Comparison of ENCODE assay signal across 37 cellular contexts in the genomic region with DNA sequence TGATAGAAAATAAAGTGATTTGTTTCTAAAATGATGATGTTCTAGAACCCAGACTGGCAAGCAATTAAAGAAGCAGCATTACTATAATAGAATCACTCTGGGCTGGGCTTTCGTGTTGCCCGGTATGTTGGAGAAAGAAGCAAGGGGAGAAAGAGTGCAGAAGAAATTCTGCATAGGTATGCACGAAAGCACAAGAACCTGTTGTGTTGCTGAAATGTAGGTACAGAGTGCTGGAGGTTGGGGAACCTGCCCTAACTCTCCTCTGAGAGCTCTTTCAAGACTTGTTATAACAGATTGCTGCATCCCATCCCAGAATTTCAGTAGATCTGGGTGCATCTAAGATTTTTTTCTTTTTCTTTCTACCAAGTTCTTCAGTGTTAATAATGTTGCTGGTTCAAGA.
"Had no signal": no experiment of that assay in that cellular context is flagged by ENCODE, and none has a peak within 500 bp of the region (broad histone marks: within the 10 kb centered on the region; RNA-seq: fewer than 3 reads in every experiment).

No MANE protein-coding gene starts in this region.

- ATAC-seq: activated CD4-positive, alpha-beta T cell treated with anti-CD3 and anti-CD28 coated beads for 36 hours; activated CD4-positive, CD25-positive, alpha-beta regulatory T cell treated with anti-CD3 and anti-CD28 coated beads, Interleukin-2, amount 50 U/mL, for 24 hours; activated CD8-positive, alpha-beta memory T cell treated with anti-CD3 and anti-CD28 coated beads, Interleukin-2, amount 10 ng/mL, durations not matched to agents 7 days and 5 days; activated CD8-positive, alpha-beta T cell treated with anti-CD3 and anti-CD28 coated beads, Interleukin-2, amount 10 ng/mL, durations not matched to agents 7 days and 5 days; activated naive CD8-positive, alpha-beta T cell treated with anti-CD3 and anti-CD28 coated beads, Interleukin-2, amount 50 U/mL, for 24 hours had no signal

- H3K4me1 ChIP-seq: ascending aorta had no signal

- H3K4me1 Mint-ChIP-seq: activated CD4-positive, alpha-beta memory T cell treated with anti-CD3 and anti-CD28 coated beads, Interleukin-2, amount 10 ng/mL, durations not matched to agents 7 days and 5 days; activated CD4-positive, alpha-beta T cell treated with anti-CD3 and anti-CD28 coated beads for 36 hours; activated CD8-positive, alpha-beta memory T cell treated with anti-CD3 and anti-CD28 coated beads, Interleukin-2, amount 10 ng/mL, durations not matched to agents 7 days and 5 days; activated naive CD4-positive, alpha-beta T cell treated with anti-CD3 and anti-CD28 coated beads, Interleukin-2, amount 10 ng/mL, durations not matched to agents 7 days and 5 days; activated naive CD4-positive, alpha-beta T cell treated with anti-CD3 and anti-CD28 coated beads, Interleukin-2, amount 50 U/mL, for 24 hours; activated naive CD8-positive, alpha-beta T cell treated with anti-CD3 and anti-CD28 coated beads, Interleukin-2, amount 10 ng/mL, durations not matched to agents 7 days and 5 days; activated naive CD8-positive, alpha-beta T cell treated with anti-CD3 and anti-CD28 coated beads, Interleukin-2, amount 50 U/mL, for 24 hours; brain; central memory CD8-positive, alpha-beta T cell had no signal

- H3K27me3 Mint-ChIP-seq: activated CD4-positive, alpha-beta memory T cell treated with anti-CD3 and anti-CD28 coated beads, Interleukin-2, amount 10 ng/mL, durations not matched to agents 7 days and 5 days; activated CD4-positive, alpha-beta T cell treated with anti-CD3 and anti-CD28 coated beads for 36 hours; activated CD4-positive, alpha-beta T cell treated with anti-CD3 and anti-CD28 coated beads, Interleukin-2, amount 10 ng/mL, durations not matched to agents 7 days and 5 days; activated CD8-positive, alpha-beta memory T cell treated with anti-CD3 and anti-CD28 coated beads, Interleukin-2, amount 10 ng/mL, durations not matched to agents 7 days and 5 days; activated naive CD4-positive, alpha-beta T cell treated with anti-CD3 and anti-CD28 coated beads, Interleukin-2, amount 10 ng/mL, durations not matched to agents 7 days and 5 days; activated naive CD4-positive, alpha-beta T cell treated with anti-CD3 and anti-CD28 coated beads, Interleukin-2, amount 50 U/mL, for 24 hours; activated naive CD8-positive, alpha-beta T cell; activated naive CD8-positive, alpha-beta T cell treated with anti-CD3 and anti-CD28 coated beads, Interleukin-2, amount 10 ng/mL, durations not matched to agents 7 days and 5 days; activated naive CD8-positive, alpha-beta T cell treated with anti-CD3 and anti-CD28 coated beads, Interleukin-2, amount 50 U/mL, for 24 hours; activated T-cell treated with anti-CD3 and anti-CD28 coated beads, Interleukin-2, amount 50 U/mL, for 24 hours; brain; central memory CD8-positive, alpha-beta T cell had no signal

- H3K4me3 Mint-ChIP-seq: activated CD4-positive, alpha-beta memory T cell treated with anti-CD3 and anti-CD28 coated beads, Interleukin-2, amount 10 ng/mL, durations not matched to agents 7 days and 5 days; activated CD4-positive, alpha-beta T cell treated with anti-CD3 and anti-CD28 coated beads for 36 hours; activated CD4-positive, alpha-beta T cell treated with anti-CD3 and anti-CD28 coated beads, Interleukin-2, amount 10 ng/mL, durations not matched to agents 7 days and 5 days; activated CD8-positive, alpha-beta memory T cell treated with anti-CD3 and anti-CD28 coated beads, Interleukin-2, amount 10 ng/mL, durations not matched to agents 7 days and 5 days; activated CD8-positive, alpha-beta T cell treated with anti-CD3 and anti-CD28 coated beads, Interleukin-2, amount 10 ng/mL, durations not matched to agents 7 days and 5 days; activated naive CD4-positive, alpha-beta T cell treated with anti-CD3 and anti-CD28 coated beads, Interleukin-2, amount 10 ng/mL, durations not matched to agents 7 days and 5 days; activated naive CD4-positive, alpha-beta T cell treated with anti-CD3 and anti-CD28 coated beads, Interleukin-2, amount 50 U/mL, for 24 hours; activated naive CD8-positive, alpha-beta T cell; activated naive CD8-positive, alpha-beta T cell treated with anti-CD3 and anti-CD28 coated beads, Interleukin-2, amount 10 ng/mL, durations not matched to agents 7 days and 5 days; activated naive CD8-positive, alpha-beta T cell treated with anti-CD3 and anti-CD28 coated beads, Interleukin-2, amount 50 U/mL, for 24 hours; activated T-cell treated with anti-CD3 and anti-CD28 coated beads, Interleukin-2, amount 50 U/mL, for 24 hours; brain; central memory CD8-positive, alpha-beta T cell; T-helper 1 cell treated with Interleukin-12 subunit alpha and Interleukin-12 subunit beta and Interleukin-4 antibody, amounts not matched to agents 30 μg/mL and 1 μg/mL, for 36 hours; T-helper 2 cell treated with Interferon-gamma antibody and Interleukin-4, amounts not matched to agents 5 μg/mL and 100 μg/mL, for 36 hours had no signal

- H3K36me3 Mint-ChIP-seq: activated CD8-positive, alpha-beta memory T cell treated with anti-CD3 and anti-CD28 coated beads, Interleukin-2, amount 10 ng/mL, durations not matched to agents 7 days and 5 days; activated naive CD4-positive, alpha-beta T cell treated with anti-CD3 and anti-CD28 coated beads, Interleukin-2, amount 10 ng/mL, durations not matched to agents 7 days and 5 days; activated naive CD4-positive, alpha-beta T cell treated with anti-CD3 and anti-CD28 coated beads, Interleukin-2, amount 50 U/mL, for 24 hours; activated naive CD8-positive, alpha-beta T cell; activated naive CD8-positive, alpha-beta T cell treated with anti-CD3 and anti-CD28 coated beads, Interleukin-2, amount 10 ng/mL, durations not matched to agents 7 days and 5 days; brain had no signal

- H3K27me3 ChIP-seq: ascending aorta, cardiac muscle cell had no signal

- H3K9me3 Mint-ChIP-seq: activated CD4-positive, alpha-beta memory T cell treated with anti-CD3 and anti-CD28 coated beads, Interleukin-2, amount 10 ng/mL, durations not matched to agents 7 days and 5 days; activated CD4-positive, alpha-beta T cell treated with anti-CD3 and anti-CD28 coated beads, Interleukin-2, amount 10 ng/mL, durations not matched to agents 7 days and 5 days; activated naive CD4-positive, alpha-beta T cell treated with anti-CD3 and anti-CD28 coated beads, Interleukin-2, amount 10 ng/mL, durations not matched to agents 7 days and 5 days; activated naive CD8-positive, alpha-beta T cell treated with anti-CD3 and anti-CD28 coated beads, Interleukin-2, amount 10 ng/mL, durations not matched to agents 7 days and 5 days; activated naive CD8-positive, alpha-beta T cell treated with anti-CD3 and anti-CD28 coated beads, Interleukin-2, amount 50 U/mL, for 24 hours; activated T-cell treated with anti-CD3 and anti-CD28 coated beads, Interleukin-2, amount 50 U/mL, for 24 hours; activated T-helper 2 cell treated with anti-CD3 and anti-CD28 coated beads, Interferon-gamma antibody, Interleukin-2, Interleukin-4, amounts not matched to agents 10 μg/mL and 5 μg/mL and 100 μg/mL, durations not matched to agents 14 hours and 24 hours and 36 hours; brain; T-helper 1 cell treated with Interleukin-12 subunit alpha and Interleukin-12 subunit beta and Interleukin-4 antibody, amounts not matched to agents 30 μg/mL and 1 μg/mL, for 36 hours; T-helper 2 cell treated with Interferon-gamma antibody and Interleukin-4, amounts not matched to agents 5 μg/mL and 100 μg/mL, for 36 hours had no signal

- H3K27ac Mint-ChIP-seq: activated CD4-positive, alpha-beta memory T cell treated with anti-CD3 and anti-CD28 coated beads, Interleukin-2, amount 10 ng/mL, durations not matched to agents 7 days and 5 days; activated CD4-positive, alpha-beta T cell treated with anti-CD3 and anti-CD28 coated beads for 36 hours; activated CD4-positive, alpha-beta T cell treated with anti-CD3 and anti-CD28 coated beads, Interleukin-2, amount 10 ng/mL, durations not matched to agents 7 days and 5 days; activated CD8-positive, alpha-beta memory T cell treated with anti-CD3 and anti-CD28 coated beads, Interleukin-2, amount 10 ng/mL, durations not matched to agents 7 days and 5 days; activated CD8-positive, alpha-beta T cell treated with anti-CD3 and anti-CD28 coated beads, Interleukin-2, amount 10 ng/mL, durations not matched to agents 7 days and 5 days; activated naive CD4-positive, alpha-beta T cell treated with anti-CD3 and anti-CD28 coated beads, Interleukin-2, amount 10 ng/mL, durations not matched to agents 7 days and 5 days; activated naive CD4-positive, alpha-beta T cell treated with anti-CD3 and anti-CD28 coated beads, Interleukin-2, amount 50 U/mL, for 24 hours; activated naive CD8-positive, alpha-beta T cell; activated naive CD8-positive, alpha-beta T cell treated with anti-CD3 and anti-CD28 coated beads, Interleukin-2, amount 10 ng/mL, durations not matched to agents 7 days and 5 days; activated naive CD8-positive, alpha-beta T cell treated with anti-CD3 and anti-CD28 coated beads, Interleukin-2, amount 50 U/mL, for 24 hours; activated T-cell treated with anti-CD3 and anti-CD28 coated beads, Interleukin-2, amount 50 U/mL, for 24 hours; activated T-helper 2 cell treated with anti-CD3 and anti-CD28 coated beads, Interferon-gamma antibody, Interleukin-2, Interleukin-4, amounts not matched to agents 10 μg/mL and 5 μg/mL and 100 μg/mL, durations not matched to agents 14 hours and 24 hours and 36 hours; brain; T-helper 1 cell treated with Interleukin-12 subunit alpha and Interleukin-12 subunit beta and Interleukin-4 antibody, amounts not matched to agents 30 μg/mL and 1 μg/mL, for 36 hours; T-helper 2 cell treated with Interferon-gamma antibody and Interleukin-4, amounts not matched to agents 5 μg/mL and 100 μg/mL, for 36 hours had no signal

- H3K9me3 ChIP-seq: ascending aorta had no signal

- DNase-seq: activated CD4-positive, alpha-beta memory T cell treated with anti-CD3 and anti-CD28 coated beads, Interleukin-2, amount 10 ng/mL, durations not matched to agents 7 days and 5 days; activated CD4-positive, alpha-beta T cell treated with anti-CD3 and anti-CD28 coated beads for 1 hour; activated CD4-positive, alpha-beta T cell treated with anti-CD3 and anti-CD28 coated beads for 36 hours; activated CD4-positive, alpha-beta T cell treated with anti-CD3 and anti-CD28 coated beads for 48 hours; activated CD4-positive, alpha-beta T cell treated with anti-CD3 and anti-CD28 coated beads, Interleukin-2, amount 10 ng/mL, durations not matched to agents 7 days and 5 days; activated CD4-positive, alpha-beta T cell treated with anti-CD3 and anti-CD28 coated beads, Interleukin-2, amount 50 U/mL, for 48 hours; activated CD4-positive, CD25-positive, alpha-beta regulatory T cell; activated CD8-positive, alpha-beta memory T cell treated with anti-CD3 and anti-CD28 coated beads for 24 hours; activated CD8-positive, alpha-beta memory T cell treated with anti-CD3 and anti-CD28 coated beads, Interleukin-2, amount 10 ng/mL, durations not matched to agents 7 days and 5 days; activated CD8-positive, alpha-beta memory T cell treated with anti-CD3 and anti-CD28 coated beads, Interleukin-2, amount 50 U/mL, for 48 hours; activated CD8-positive, alpha-beta T cell treated with anti-CD3 and anti-CD28 coated beads, Interleukin-2, amount 10 ng/mL, durations not matched to agents 7 days and 5 days; activated effector memory CD4-positive, alpha-beta T cell treated with Interleukin-2 at 50 U/mL for 16 hours; activated gamma-delta T cell; activated naive CD4-positive, alpha-beta T cell treated with anti-CD3 and anti-CD28 coated beads, Interleukin-2, amount 10 ng/mL, durations not matched to agents 7 days and 5 days; activated naive CD4-positive, alpha-beta T cell treated with Interleukin-2 at 50 U/mL for 16 hours; activated naive CD8-positive, alpha-beta T cell treated with anti-CD3 and anti-CD28 coated beads, Interleukin-2, amount 10 ng/mL, durations not matched to agents 7 days and 5 days; activated naive CD8-positive, alpha-beta T cell treated with anti-CD3 and anti-CD28 coated beads, Interleukin-2, amount 50 U/mL, for 24 hours; activated T-cell treated with anti-CD3 and anti-CD28 coated beads, Interleukin-2, amount 50 U/mL, for 24 hours; activated T-cell treated with anti-CD3 and anti-CD28 coated beads, Interleukin-2, amount 50 U/mL, for 48 hours; amygdala; anterior cingulate cortex; caudate nucleus; cerebellar nuclear complex; T-helper 1 cell; T-helper 2 cell; T-helper 9 cell had no signal

- H3K4me3 ChIP-seq: ascending aorta, cardiac muscle cell had no signal

- H3K36me3 ChIP-seq: ascending aorta, cardiac muscle cell had no signal

- H3K27ac ChIP-seq: ascending aorta, cardiac muscle cell, VCaP had no signal
